21 cellular contexts compared by ENCODE assay signal in the genomic region with DNA sequence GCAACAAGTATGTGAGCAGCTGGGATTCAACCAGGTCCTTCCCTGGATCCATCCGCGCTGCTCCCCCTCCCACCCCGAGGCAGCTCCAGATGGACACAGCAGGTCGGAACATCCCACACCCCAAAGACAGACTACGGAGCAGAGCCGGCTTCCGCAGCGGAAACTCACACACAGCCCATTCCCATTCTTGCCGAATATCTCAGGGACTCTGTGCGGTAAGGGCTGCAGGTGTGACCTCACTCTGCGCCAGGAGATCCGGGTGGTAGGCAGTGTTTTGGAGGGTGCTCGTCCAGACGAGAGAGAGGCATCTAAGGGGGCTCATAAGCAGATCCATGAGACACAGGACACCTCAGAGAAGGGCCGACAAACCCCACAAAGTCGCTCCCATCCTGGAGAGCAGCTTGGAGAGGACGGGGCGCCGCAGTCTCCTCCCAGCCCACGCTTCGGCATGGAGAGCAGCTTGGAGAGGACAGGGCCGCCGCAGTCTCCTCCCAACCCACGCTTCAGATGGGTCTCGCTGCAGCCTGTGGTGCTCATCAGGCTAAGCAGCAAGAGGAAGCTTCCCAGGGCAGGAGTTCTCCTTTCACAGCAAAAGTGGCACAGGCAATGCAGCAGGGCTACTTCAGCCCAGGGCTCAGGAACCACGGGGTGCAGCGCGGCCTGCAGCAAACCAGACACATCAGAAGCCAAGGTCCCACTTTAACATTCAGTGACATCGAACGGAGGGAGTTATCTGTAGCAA.
A peak's percentile ranks its signal among the peaks of the same experiment; 100 is the strongest.
DNase-seq lines count a peak whose midpoint lies in the region; ATAC-seq and TF ChIP-seq lines count a peak whose summit lies in the region.
"Had no signal": no experiment of that assay in that cellular context is flagged by ENCODE, and none has a peak within 500 bp of the region (broad histone marks: within the 10 kb centered on the region; RNA-seq: fewer than 3 reads in every experiment).

No MANE protein-coding gene starts in this region.

- H3K36me3 ChIP-seq in BLaER1 = peaks cover 34% of the 10 kb centered on the region; the same call in 1 of the 2 replicates
- peaks cover 65% of the 10 kb centered on the region for H3K36me3 ChIP-seq in OCI-LY1 (ENCODE audit: insufficient read depth, low read length)
- H3K36me3 ChIP-seq: right lobe of liver, thoracic aorta had no signal

- H3K79me2 ChIP-seq in OCI-LY1 (ENCODE audit: insufficient read depth, low read length) = peaks cover 15% of the 10 kb centered on the region

- TF ChIP-seq CTCF in OCI-LY1 (IDR thresholded peaks at IDR 0.05; ENCODE audit: low read length) = no peak
- TF ChIP-seq CTCF in glutamatergic neuron (IDR thresholded peaks at IDR 0.05; ENCODE audit: partially characterized antibody, unreplicated experiment) = no peak
- no peak for TF ChIP-seq CTCF in progenitor cell of endocrine pancreas (IDR thresholded peaks at IDR 0.05; ENCODE audit: unreplicated experiment)

- ATAC-seq in GM18870 (IDR thresholded peaks at IDR 0.05; ENCODE audit: unreplicated experiment) (no peak), GM18858 (IDR thresholded peaks at IDR 0.05; ENCODE audit: unreplicated experiment) (no peak), GM18873 (IDR thresholded peaks at IDR 0.05; ENCODE audit: low FRiP score, unreplicated experiment) (no peak), GM19455 (IDR thresholded peaks at IDR 0.05; ENCODE audit: unreplicated experiment) (no peak)
- ATAC-seq: activated CD4-positive, CD25-positive, alpha-beta regulatory T cell treated with anti-CD3 and anti-CD28 coated beads, Interleukin-2, amount 50 U/mL, for 24 hours; activated T-cell treated with anti-CD3 and anti-CD28 coated beads, Interleukin-2, amount 50 U/mL, for 4 hours; GM12878; right lobe of liver; SK-N-SH treated with all-trans-retinoic acid at 6 μM for 48 hours; stimulated activated effector memory CD8-positive, alpha-beta T cell treated with anti-CD3 and anti-CD28 coated beads, Interleukin-12 subunit alpha, Interleukin-12 subunit beta, amount 100 ng/mL, for 72 hours had no signal

- H3K27ac ChIP-seq in BLaER1 = no peak overlapping the region
- peak overlapping the region; percentile 100 for H3K27ac ChIP-seq in OCI-LY1 (ENCODE audit: low read depth, low read length, poor library complexity, severe bottlenecking)
- H3K27ac ChIP-seq: coronary artery, right lobe of liver, thoracic aorta had no signal

- H3K27me3 ChIP-seq in BLaER1 (peaks cover 12% of the 10 kb centered on the region; the same call in 1 of the 2 replicates), OCI-LY1 (ENCODE audit: insufficient read depth, low read length) (no peaks in the 10 kb centered on the region)
- H3K27me3 ChIP-seq: heart left ventricle, right lobe of liver had no signal

- H3K4me3 ChIP-seq in BLaER1 = no peak overlapping the region
- H3K4me3 ChIP-seq in OCI-LY1 (ENCODE audit: low read depth, low read length, poor library complexity, severe bottlenecking) = peak overlapping the region; percentile 61
- H3K4me3 ChIP-seq: coronary artery, GM12878, heart left ventricle, right lobe of liver had no signal

- H3K9me3 Mint-ChIP-seq in glutamatergic neuron (ENCODE audit: unreplicated experiment) (peaks cover 30% of the 10 kb centered on the region), progenitor cell of endocrine pancreas (ENCODE audit: low read depth) (no peaks in the 10 kb centered on the region)
- H3K9me3 Mint-ChIP-seq: activated T-cell treated with anti-CD3 and anti-CD28 coated beads, Interleukin-2, amount 50 U/mL, for 4 hours; stimulated activated effector memory CD8-positive, alpha-beta T cell treated with anti-CD3 and anti-CD28 coated beads, Interleukin-12 subunit alpha, Interleukin-12 subunit beta, amount 100 ng/mL, for 72 hours had no signal

- H3K4me2 ChIP-seq in BLaER1 = peak overlapping the region; percentile 43; the same call in 1 of the 2 replicates
- H3K4me2 ChIP-seq in OCI-LY1 (ENCODE audit: low read length) = peak overlapping the region; percentile 91

- H3K9ac ChIP-seq in BLaER1 (no peak overlapping the region), OCI-LY1 (ENCODE audit: low read length) (peak overlapping the region; percentile 96)

- H2AFZ ChIP-seq in OCI-LY1 (ENCODE audit: low read length) = no peak overlapping the region

- H3K27ac Mint-ChIP-seq in glutamatergic neuron (ENCODE audit: unreplicated experiment) (no peak overlapping the region), progenitor cell of endocrine pancreas (peak overlapping the region; percentile 76)
- H3K27ac Mint-ChIP-seq: activated naive CD8-positive, alpha-beta T cell; stimulated activated effector memory CD8-positive, alpha-beta T cell treated with anti-CD3 and anti-CD28 coated beads, Interleukin-12 subunit alpha, Interleukin-12 subunit beta, amount 100 ng/mL, for 72 hours had no signal

- peaks cover 68% of the 10 kb centered on the region for H3K4me1 ChIP-seq in BLaER1
- H3K4me1 ChIP-seq in OCI-LY1 (ENCODE audit: insufficient read depth, low read length, severe bottlenecking) = peaks cover 88% of the 10 kb centered on the region

- H3K9me2 ChIP-seq in OCI-LY1 (ENCODE audit: low read depth, low read length) = no peaks in the 10 kb centered on the region

- H3K27me3 Mint-ChIP-seq in glutamatergic neuron (ENCODE audit: unreplicated experiment) (peaks cover 21% of the 10 kb centered on the region), progenitor cell of endocrine pancreas (no peaks in the 10 kb centered on the region)

- H3K4me1 Mint-ChIP-seq in glutamatergic neuron (ENCODE audit: low read depth, unreplicated experiment) = peaks cover 48% of the 10 kb centered on the region
- peaks cover 39% of the 10 kb centered on the region for H3K4me1 Mint-ChIP-seq in progenitor cell of endocrine pancreas (ENCODE audit: low read depth)

- H3K36me3 Mint-ChIP-seq in glutamatergic neuron (ENCODE audit: unreplicated experiment) (peaks cover 8% of the 10 kb centered on the region), progenitor cell of endocrine pancreas (ENCODE audit: insufficient read depth) (peaks cover 6% of the 10 kb centered on the region)
- H3K36me3 Mint-ChIP-seq: activated naive CD8-positive, alpha-beta T cell; stimulated activated effector memory CD8-positive, alpha-beta T cell treated with anti-CD3 and anti-CD28 coated beads, Interleukin-12 subunit alpha, Interleukin-12 subunit beta, amount 100 ng/mL, for 72 hours had no signal

- H3F3A ChIP-seq in OCI-LY1 (ENCODE audit: insufficient read depth, low read length) = no peaks in the 10 kb centered on the region

- H3K9me3 ChIP-seq in BLaER1 (no peaks in the 10 kb centered on the region), OCI-LY1 (ENCODE audit: low read length) (no peaks in the 10 kb centered on the region)
- H3K9me3 ChIP-seq: heart left ventricle, right lobe of liver, thoracic aorta had no signal

- peak overlapping the region; percentile 57 for H3K4me3 Mint-ChIP-seq in glutamatergic neuron (ENCODE audit: unreplicated experiment)
- H3K4me3 Mint-ChIP-seq in progenitor cell of endocrine pancreas (ENCODE audit: low read depth) = no peak overlapping the region
- H3K4me3 Mint-ChIP-seq: activated naive CD8-positive, alpha-beta T cell; activated T-cell treated with anti-CD3 and anti-CD28 coated beads, Interleukin-2, amount 50 U/mL, for 4 hours; stimulated activated effector memory CD8-positive, alpha-beta T cell treated with anti-CD3 and anti-CD28 coated beads, Interleukin-12 subunit alpha, Interleukin-12 subunit beta, amount 100 ng/mL, for 72 hours had no signal

- H4K20me1 ChIP-seq in BLaER1 (peaks cover 100% of the 10 kb centered on the region), OCI-LY1 (ENCODE audit: insufficient read depth, low read length) (no peaks in the 10 kb centered on the region)

- no peak for DNase-seq in glutamatergic neuron
- DNase-seq in progenitor cell of endocrine pancreas (ENCODE audit: low spot score, unreplicated experiment) = no peak
- DNase-seq: activated T-cell treated with anti-CD3 and anti-CD28 coated beads, Interleukin-2, amount 50 U/mL, for 4 hours; MV-4-11; NCI-H2029; NCI-H446 treated with DMSO at 0.1 percent for 48 hours; right lobe of liver had no signal
